Comparison of ENCODE assay signal across 1 cellular context in the genomic region with DNA sequence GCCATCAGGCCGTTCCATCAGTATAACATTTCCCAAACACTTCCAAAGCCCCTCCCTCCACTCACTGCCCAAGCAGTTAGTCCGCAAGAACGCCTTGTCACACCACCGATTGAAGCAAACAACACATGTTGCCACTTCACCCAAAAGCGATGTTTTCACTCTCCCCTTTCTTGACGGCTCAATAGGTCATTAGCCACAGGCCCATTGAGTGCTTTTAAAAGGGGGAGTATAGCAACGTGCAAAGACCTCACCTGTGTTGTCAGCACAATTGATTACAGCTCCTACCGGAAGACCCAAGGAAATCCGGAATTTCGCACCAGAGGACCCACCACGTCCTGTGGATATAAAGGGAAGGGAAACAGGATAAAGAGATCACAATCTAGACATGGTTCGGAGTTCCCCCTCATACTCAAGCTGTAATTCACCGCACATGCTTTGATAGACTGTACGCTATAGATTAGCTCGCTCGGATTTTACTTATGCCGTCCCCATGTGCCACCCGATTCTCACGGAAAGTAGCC.
A peak's percentile ranks its signal among the peaks of the same experiment; 100 is the strongest.
TF ChIP-seq lines count a peak whose summit lies in the region.

No MANE protein-coding gene starts in this region.

TF ChIP-seq in H1, 55 proteins besides CTCF, POLR2A, EP300 and RAD21:
- TF ChIP-seq MAX (IDR thresholded peaks at IDR 0.05) (0 out of 2 replicates have a peak, but pooled peaks have one; percentile 7), POLR2AphosphoS5 (IDR thresholded peaks at IDR 0.05; ENCODE audit: low read depth, low read length) (peak; percentile 63; the same call in 1 of the 2 replicates), MAFK (IDR thresholded peaks at IDR 0.05; ENCODE audit: low read depth, low read length) (no peak), SIN3A (conservative IDR thresholded peaks at IDR 0.05 in 1 of 2, IDR thresholded peaks at IDR 0.05 in 1 of 2; ENCODE audit: low read depth in 1 of 2, low read length in 2 of 2) (peak in 1 of 2 experiments; percentile 62; a peak in 2 of 4 replicates), SIX5 (IDR thresholded peaks at IDR 0.05; ENCODE audit: low read depth, low read length) (peak; percentile 14; the same call in 1 of the 2 replicates), E2F6 (IDR thresholded peaks at IDR 0.05) (no peak), SP1 (IDR thresholded peaks at IDR 0.05; ENCODE audit: low read depth, low read length) (peak; percentile 25; the same call in 1 of the 2 replicates), CHD1 (IDR thresholded peaks at IDR 0.05; ENCODE audit: low read depth, low read length) (peak; percentile 57; the same call in 1 of the 2 replicates)
